Comparison of ENCODE assay signal across 20 cellular contexts in the genomic region with DNA sequence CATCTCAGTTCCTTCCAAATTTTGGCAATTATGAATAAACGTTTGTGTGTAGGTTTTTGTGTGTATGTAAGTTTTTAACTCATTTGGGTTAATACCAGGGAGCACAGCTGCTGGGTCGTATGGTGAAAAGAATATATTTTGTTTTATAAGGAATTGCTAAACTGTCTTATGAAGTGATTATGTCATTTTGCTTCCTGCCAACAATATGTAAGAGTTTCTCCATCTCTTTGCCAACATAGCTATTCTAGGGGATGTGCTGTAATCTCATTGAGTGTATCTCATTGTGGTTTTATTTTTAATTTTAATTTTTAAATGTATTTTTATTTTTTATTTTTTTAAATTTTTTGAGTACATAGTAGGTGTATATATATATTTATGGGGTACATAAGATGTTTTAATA.
"Had no signal": no experiment of that assay in that cellular context is flagged by ENCODE, and none has a peak within 500 bp of the region (broad histone marks: within the 10 kb centered on the region; RNA-seq: fewer than 3 reads in every experiment).

No MANE protein-coding gene starts in this region.

- H3K4me3 ChIP-seq: esophagus squamous epithelium, left lung, sigmoid colon, stomach had no signal

- ATAC-seq: activated CD4-positive, alpha-beta T cell treated with anti-CD3 and anti-CD28 coated beads for 36 hours; activated CD8-positive, alpha-beta memory T cell treated with anti-CD3 and anti-CD28 coated beads, Interleukin-2, amount 10 ng/mL, durations not matched to agents 7 days and 5 days; left lung; naive thymus-derived CD4-positive, alpha-beta T cell had no signal

- H3K27ac ChIP-seq: esophagus squamous epithelium, parathyroid adenoma, sigmoid colon, stomach, VCaP had no signal

- FAIRE-seq: endothelial cell of umbilical vein, keratinocyte had no signal

- DNase-seq: activated CD4-positive, alpha-beta memory T cell treated with anti-CD3 and anti-CD28 coated beads for 36 hours; activated CD4-positive, alpha-beta T cell treated with anti-CD3 and anti-CD28 coated beads for 36 hours; activated CD8-positive, alpha-beta memory T cell treated with anti-CD3 and anti-CD28 coated beads, Interleukin-2, amount 10 ng/mL, durations not matched to agents 7 days and 5 days; activated effector memory CD4-positive, alpha-beta T cell treated with Interleukin-2 at 50 U/mL for 16 hours; activated naive CD4-positive, alpha-beta T cell treated with anti-CD3 and anti-CD28 coated beads, Interleukin-2, amount 50 U/mL, for 16 hours; activated T-cell treated with anti-CD3 and anti-CD28 coated beads, Interleukin-2, amount 50 U/mL, for 1 hour; amniotic stem cell; effector CD8-positive, alpha-beta T cell; esophagus squamous epithelium; left lung; naive thymus-derived CD4-positive, alpha-beta T cell; sigmoid colon; stimulated activated CD4-positive, alpha-beta T cell treated with anti-CD3 and anti-CD28 coated beads, Interleukin-1b, Interleukin-23, amount 100 ng/mL, for 48 hours; stomach; T-helper 1 cell; T1000 had no signal

- H3K4me1 ChIP-seq: parathyroid adenoma, sigmoid colon, stomach had no signal

- H3K27me3 ChIP-seq: esophagus squamous epithelium, left lung, sigmoid colon, stomach had no signal
